Comparison of ENCODE assay signal across 9 cellular contexts in genomic region chr12:47156167-47156736, GRCh38.
DNase-seq lines count a peak whose midpoint lies in the region; ATAC-seq, FAIRE-seq and TF ChIP-seq lines count a peak whose summit lies in the region.
"Had no signal": no experiment of that assay in that cellular context is flagged by ENCODE, and none has a peak within 500 bp of the region (broad histone marks: within the 10 kb centered on the region; RNA-seq: fewer than 3 reads in every experiment).

No MANE protein-coding gene starts in this region.

- H3K36me3 ChIP-seq in CD4-positive, CD25-positive, alpha-beta regulatory T cell (ENCODE audit: control insufficient read depth, insufficient read depth, low read length): no peaks in the 10 kb centered on the region
- H3K36me3 ChIP-seq in lower lobe of right lung (no peaks in the 10 kb centered on the region), psoas muscle (ENCODE audit: insufficient read depth in 1 of 2, low read depth in 1 of 2) (no peaks in the 10 kb centered on the region)

- no peaks in the 10 kb centered on the region for H3K27me3 Mint-ChIP-seq in CD4-positive, CD25-positive, alpha-beta regulatory T cell
- no peaks in the 10 kb centered on the region for H3K27me3 Mint-ChIP-seq in central memory CD8-positive, alpha-beta T cell

- no peak for TF ChIP-seq CTCF in LNCaP clone FGC (IDR thresholded peaks at IDR 0.05; ENCODE audit: control insufficient read depth, extremely low read depth, insufficient read depth)
- no peak for TF ChIP-seq CTCF in lower lobe of right lung (IDR thresholded peaks at IDR 0.05)
- TF ChIP-seq CTCF in psoas muscle (IDR thresholded peaks at IDR 0.05): no peak

- peaks cover 13 to 43% (median 36%) of the 10 kb centered on the region in 4 donors for H3K4me1 Mint-ChIP-seq in CD4-positive, CD25-positive, alpha-beta regulatory T cell
- H3K4me1 Mint-ChIP-seq in central memory CD8-positive, alpha-beta T cell: peaks cover 29% of the 10 kb centered on the region

- no peaks in the 10 kb centered on the region for H3K9me3 ChIP-seq in CD4-positive, CD25-positive, alpha-beta regulatory T cell (ENCODE audit: control insufficient read depth in 2 of 2, low read length in 2 of 2)
- H3K9me3 ChIP-seq in lower lobe of right lung (no peaks in the 10 kb centered on the region), psoas muscle (no peaks in the 10 kb centered on the region)

- H3K27ac ChIP-seq in CD4-positive, CD25-positive, alpha-beta regulatory T cell (ENCODE audit: insufficient read depth, low read length, poor library complexity, severe bottlenecking): no peak overlapping the region
- peak overlapping the region; percentile 37 for H3K27ac ChIP-seq in lower lobe of right lung
- H3K27ac ChIP-seq in psoas muscle: no peak overlapping the region

- peaks cover 0 to 12% (median 3%) of the 10 kb centered on the region in 7 donors for H3K9me3 Mint-ChIP-seq in CD4-positive, CD25-positive, alpha-beta regulatory T cell
- H3K9me3 Mint-ChIP-seq in central memory CD8-positive, alpha-beta T cell: peaks cover 5% of the 10 kb centered on the region

- intact Hi-C loops in lower lobe of right lung (cut with DNase I): no loop called here
- intact Hi-C loops in psoas muscle (cut with DNase I): no loop called here

- FAIRE-seq in RCC 7860 (lab: Jason Lieb, UNC): no peak

- ATAC-seq in CD4-positive, CD25-positive, alpha-beta regulatory T cell (ENCODE audit: low read depth in 2 of 2): peak in 1 of 2 donors; percentile 28
- peak; percentile 67 for ATAC-seq in central memory CD8-positive, alpha-beta T cell (replicated peaks; ENCODE audit: extremely low read depth, poor library complexity, severe bottlenecking)
- ATAC-seq in lower lobe of right lung (peak; percentile 64 to 86), GM19035 (IDR thresholded peaks at IDR 0.05; ENCODE audit: unreplicated experiment) (no peak), psoas muscle (no peak)

- H3K27me3 ChIP-seq in CD4-positive, CD25-positive, alpha-beta regulatory T cell (ENCODE audit: control insufficient read depth, insufficient read depth, low read length): no peaks in the 10 kb centered on the region
- H3K27me3 ChIP-seq in lower lobe of right lung (ENCODE audit: low read depth) (no peaks in the 10 kb centered on the region), psoas muscle (ENCODE audit: insufficient read depth in 3 of 3, low read length in 2 of 3) (no peaks in the 10 kb centered on the region)

- 50 to 83% (median 74%) methylated on average over 2 of the region's 2 CpGs for WGBS in psoas muscle, 3 donors

- peak overlapping the region; percentile 11 for H3K4me3 ChIP-seq in CD4-positive, CD25-positive, alpha-beta regulatory T cell (ENCODE audit: low read depth, low read length)
- H3K4me3 ChIP-seq in LNCaP clone FGC (ENCODE audit: low read depth, low read length) (no peak overlapping the region), lower lobe of right lung (no peak overlapping the region), psoas muscle (no peak overlapping the region)

- H3K4me1 ChIP-seq in CD4-positive, CD25-positive, alpha-beta regulatory T cell (ENCODE audit: control insufficient read depth, insufficient read depth, low read length, poor library complexity, severe bottlenecking): peaks cover 10% of the 10 kb centered on the region
- H3K4me1 ChIP-seq in lower lobe of right lung (peaks cover 14% of the 10 kb centered on the region), psoas muscle (no peaks in the 10 kb centered on the region)

- peaks cover 24% of the 10 kb centered on the region for H3K36me3 Mint-ChIP-seq in CD4-positive, CD25-positive, alpha-beta regulatory T cell
- H3K36me3 Mint-ChIP-seq in central memory CD8-positive, alpha-beta T cell (ENCODE audit: insufficient read depth): peaks cover 5% of the 10 kb centered on the region

- peak in 2 of 3 donors; percentile 15 to 22 for DNase-seq in CD4-positive, CD25-positive, alpha-beta regulatory T cell
- DNase-seq in LNCaP clone FGC (ENCODE audit: low read depth) (peak; percentile 10), lower lobe of right lung (no peak), RCC 7860 (ENCODE audit: low spot score) (no peak), HuH-7.5 (ENCODE audit: low spot score) (no peak), psoas muscle (no peak)
- DNase-seq in central memory CD8-positive, alpha-beta T cell (ENCODE audit: low spot score in 2 of 2): no peak
- DNase-seq: NCI-H345 had no signal

- peak overlapping the region in 2 of 3 donors; percentile 47 to 71 for H3K27ac Mint-ChIP-seq in CD4-positive, CD25-positive, alpha-beta regulatory T cell
- peak overlapping the region; percentile 68 for H3K27ac Mint-ChIP-seq in central memory CD8-positive, alpha-beta T cell (ENCODE audit: low read depth)

- H3K4me3 Mint-ChIP-seq in CD4-positive, CD25-positive, alpha-beta regulatory T cell: no peak overlapping the region
- no peak overlapping the region for H3K4me3 Mint-ChIP-seq in central memory CD8-positive, alpha-beta T cell

Comparison
In these comparisons a context has a peak if more than half of its experiments do, and no peak if none do; other contexts are left out.
1. ATAC-seq: peak in central memory CD8-positive, alpha-beta T cell (single experiment) and lower lobe of right lung (2 of 2); none in GM19035 (single experiment) and psoas muscle (0 of 4).
2. DNase-seq: peak in CD4-positive, CD25-positive, alpha-beta regulatory T cell (2 of 3) and LNCaP clone FGC (single experiment); none in central memory CD8-positive, alpha-beta T cell (0 of 2), lower lobe of right lung (single experiment), RCC 7860 (single experiment), HuH-7.5 (single experiment) and psoas muscle (0 of 2).